Comparison of ENCODE assay signal across 1 cellular context in the genomic region with DNA sequence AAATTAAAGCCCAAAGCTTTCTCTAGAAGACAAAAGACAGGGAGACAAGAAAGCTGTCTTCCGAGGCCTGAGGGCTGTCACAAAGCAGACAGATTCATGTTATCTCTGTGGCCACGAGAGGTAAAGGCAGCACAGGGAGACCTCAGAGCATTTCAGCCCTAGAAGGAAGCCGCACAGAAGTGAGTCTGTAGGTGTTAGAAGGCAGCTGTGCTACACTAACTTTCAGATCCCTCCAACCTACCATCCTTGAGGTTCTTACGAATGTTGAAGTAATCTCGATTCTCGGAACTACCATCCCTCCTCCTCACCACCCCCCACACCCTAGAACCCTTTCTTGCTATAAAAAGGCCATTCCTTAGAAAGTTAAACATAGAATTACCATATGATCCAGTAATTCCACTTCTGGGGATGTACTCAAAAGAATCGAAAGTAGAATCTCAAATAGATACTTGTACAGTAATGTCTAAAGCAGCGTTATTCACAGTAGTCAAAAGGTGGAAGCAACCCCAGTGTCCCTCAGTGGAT.
TF ChIP-seq lines count a peak whose summit lies in the region.

No MANE protein-coding gene starts in this region.

TF ChIP-seq in GM12878, 131 proteins besides CTCF, POLR2A, EP300 and RAD21 (continued from another document):
- TF ChIP-seq BHLHE40 (IDR thresholded peaks at IDR 0.05; ENCODE audit: borderline replicate concordance in 1 of 2, low read depth in 2 of 2, low read length in 1 of 2) = peak; percentile 17 to 40; a peak in 1 of 4 replicates
- TF ChIP-seq, protein P1, sequence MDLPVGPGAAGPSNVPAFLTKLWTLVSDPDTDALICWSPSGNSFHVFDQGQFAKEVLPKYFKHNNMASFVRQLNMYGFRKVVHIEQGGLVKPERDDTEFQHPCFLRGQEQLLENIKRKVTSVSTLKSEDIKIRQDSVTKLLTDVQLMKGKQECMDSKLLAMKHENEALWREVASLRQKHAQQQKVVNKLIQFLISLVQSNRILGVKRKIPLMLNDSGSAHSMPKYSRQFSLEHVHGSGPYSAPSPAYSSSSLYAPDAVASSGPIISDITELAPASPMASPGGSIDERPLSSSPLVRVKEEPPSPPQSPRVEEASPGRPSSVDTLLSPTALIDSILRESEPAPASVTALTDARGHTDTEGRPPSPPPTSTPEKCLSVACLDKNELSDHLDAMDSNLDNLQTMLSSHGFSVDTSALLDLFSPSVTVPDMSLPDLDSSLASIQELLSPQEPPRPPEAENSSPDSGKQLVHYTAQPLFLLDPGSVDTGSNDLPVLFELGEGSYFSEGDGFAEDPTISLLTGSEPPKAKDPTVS (IDR thresholded peaks at IDR 0.05; ENCODE audit: low read depth, low read length) = no peak
- no peak for TF ChIP-seq GATAD2B (conservative IDR thresholded peaks at IDR 0.05; ENCODE audit: low read depth)
- TF ChIP-seq KDM1A (IDR thresholded peaks at IDR 0.05; ENCODE audit: borderline replicate concordance) = no peak
- TF ChIP-seq SREBF1 (IDR thresholded peaks at IDR 0.05; ENCODE audit: low read length) = no peak
- TF ChIP-seq BACH1 (IDR thresholded peaks at IDR 0.05; ENCODE audit: borderline replicate concordance) = no peak; the same call in 1 of the 2 replicates
- TF ChIP-seq, protein P2, sequence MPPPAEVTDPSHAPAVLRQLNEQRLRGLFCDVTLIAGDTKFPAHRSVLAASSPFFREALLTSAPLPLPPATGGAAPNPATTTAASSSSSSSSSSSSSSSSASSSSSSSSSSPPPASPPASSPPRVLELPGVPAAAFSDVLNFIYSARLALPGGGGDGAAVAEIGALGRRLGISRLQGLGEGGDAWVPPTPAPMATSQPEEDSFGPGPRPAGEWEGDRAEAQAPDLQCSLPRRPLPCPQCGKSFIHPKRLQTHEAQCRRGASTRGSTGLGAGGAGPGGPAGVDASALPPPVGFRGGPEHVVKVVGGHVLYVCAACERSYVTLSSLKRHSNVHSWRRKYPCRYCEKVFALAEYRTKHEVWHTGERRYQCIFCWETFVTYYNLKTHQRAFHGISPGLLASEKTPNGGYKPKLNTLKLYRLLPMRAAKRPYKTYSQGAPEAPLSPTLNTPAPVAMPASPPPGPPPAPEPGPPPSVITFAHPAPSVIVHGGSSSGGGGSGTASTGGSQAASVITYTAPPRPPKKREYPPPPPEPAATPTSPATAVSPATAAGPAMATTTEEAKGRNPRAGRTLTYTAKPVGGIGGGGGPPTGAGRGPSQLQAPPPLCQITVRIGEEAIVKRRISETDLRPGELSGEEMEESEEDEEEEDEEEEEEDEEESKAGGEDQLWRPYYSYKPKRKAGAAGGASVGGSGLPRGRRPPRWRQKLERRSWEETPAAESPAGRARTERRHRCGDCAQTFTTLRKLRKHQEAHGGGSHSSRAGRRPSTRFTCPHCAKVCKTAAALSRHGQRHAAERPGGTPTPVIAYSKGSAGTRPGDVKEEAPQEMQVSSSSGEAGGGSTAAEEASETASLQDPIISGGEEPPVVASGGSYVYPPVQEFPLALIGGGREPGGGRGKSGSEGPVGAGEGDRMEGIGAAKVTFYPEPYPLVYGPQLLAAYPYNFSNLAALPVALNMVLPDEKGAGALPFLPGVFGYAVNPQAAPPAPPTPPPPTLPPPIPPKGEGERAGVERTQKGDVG (CRISPR knock-in tag; IDR thresholded peaks at IDR 0.05) = no peak
- TF ChIP-seq NR2F1 (conservative IDR thresholded peaks at IDR 0.05) = 0 out of 2 replicates have a peak, but pooled peaks have one; percentile 13
- 0 out of 2 replicates have a peak, but pooled peaks have one; percentile 30 for TF ChIP-seq HDGF (IDR thresholded peaks at IDR 0.05)
- TF ChIP-seq, protein P3, sequence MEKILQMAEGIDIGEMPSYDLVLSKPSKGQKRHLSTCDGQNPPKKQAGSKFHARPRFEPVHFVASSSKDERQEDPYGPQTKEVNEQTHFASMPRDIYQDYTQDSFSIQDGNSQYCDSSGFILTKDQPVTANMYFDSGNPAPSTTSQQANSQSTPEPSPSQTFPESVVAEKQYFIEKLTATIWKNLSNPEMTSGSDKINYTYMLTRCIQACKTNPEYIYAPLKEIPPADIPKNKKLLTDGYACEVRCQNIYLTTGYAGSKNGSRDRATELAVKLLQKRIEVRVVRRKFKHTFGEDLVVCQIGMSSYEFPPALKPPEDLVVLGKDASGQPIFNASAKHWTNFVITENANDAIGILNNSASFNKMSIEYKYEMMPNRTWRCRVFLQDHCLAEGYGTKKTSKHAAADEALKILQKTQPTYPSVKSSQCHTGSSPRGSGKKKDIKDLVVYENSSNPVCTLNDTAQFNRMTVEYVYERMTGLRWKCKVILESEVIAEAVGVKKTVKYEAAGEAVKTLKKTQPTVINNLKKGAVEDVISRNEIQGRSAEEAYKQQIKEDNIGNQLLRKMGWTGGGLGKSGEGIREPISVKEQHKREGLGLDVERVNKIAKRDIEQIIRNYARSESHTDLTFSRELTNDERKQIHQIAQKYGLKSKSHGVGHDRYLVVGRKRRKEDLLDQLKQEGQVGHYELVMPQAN (conservative IDR thresholded peaks at IDR 0.05) = no peak
- TF ChIP-seq SMC3 (IDR thresholded peaks at IDR 0.05; ENCODE audit: borderline replicate concordance, low read length) = 0 out of 2 replicates have a peak, but pooled peaks have one; percentile 1
- 0 out of 2 replicates have a peak, but pooled peaks have one; percentile 42 for TF ChIP-seq CHD2 (IDR thresholded peaks at IDR 0.05; ENCODE audit: borderline replicate concordance, low read depth, low read length)
- TF ChIP-seq CBX3 (IDR thresholded peaks at IDR 0.05; ENCODE audit: borderline replicate concordance, low read depth) = no peak
- TF ChIP-seq, protein P4, sequence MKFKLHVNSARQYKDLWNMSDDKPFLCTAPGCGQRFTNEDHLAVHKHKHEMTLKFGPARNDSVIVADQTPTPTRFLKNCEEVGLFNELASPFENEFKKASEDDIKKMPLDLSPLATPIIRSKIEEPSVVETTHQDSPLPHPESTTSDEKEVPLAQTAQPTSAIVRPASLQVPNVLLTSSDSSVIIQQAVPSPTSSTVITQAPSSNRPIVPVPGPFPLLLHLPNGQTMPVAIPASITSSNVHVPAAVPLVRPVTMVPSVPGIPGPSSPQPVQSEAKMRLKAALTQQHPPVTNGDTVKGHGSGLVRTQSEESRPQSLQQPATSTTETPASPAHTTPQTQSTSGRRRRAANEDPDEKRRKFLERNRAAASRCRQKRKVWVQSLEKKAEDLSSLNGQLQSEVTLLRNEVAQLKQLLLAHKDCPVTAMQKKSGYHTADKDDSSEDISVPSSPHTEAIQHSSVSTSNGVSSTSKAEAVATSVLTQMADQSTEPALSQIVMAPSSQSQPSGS (IDR thresholded peaks at IDR 0.05; ENCODE audit: low read length) = peak; percentile 61; the same call in 1 of the 2 replicates
- TF ChIP-seq EED (IDR thresholded peaks at IDR 0.05; ENCODE audit: low read depth) = peak; percentile 86
- TF ChIP-seq TCF12 (IDR thresholded peaks at IDR 0.05; ENCODE audit: low read depth, low read length) = peak; percentile 90
- no peak for TF ChIP-seq SUPT20H (IDR thresholded peaks at IDR 0.05; ENCODE audit: borderline replicate concordance, control insufficient read depth, low read depth, low read length)
